Comparison of ENCODE assay signal across 1 cellular context in the genomic region with DNA sequence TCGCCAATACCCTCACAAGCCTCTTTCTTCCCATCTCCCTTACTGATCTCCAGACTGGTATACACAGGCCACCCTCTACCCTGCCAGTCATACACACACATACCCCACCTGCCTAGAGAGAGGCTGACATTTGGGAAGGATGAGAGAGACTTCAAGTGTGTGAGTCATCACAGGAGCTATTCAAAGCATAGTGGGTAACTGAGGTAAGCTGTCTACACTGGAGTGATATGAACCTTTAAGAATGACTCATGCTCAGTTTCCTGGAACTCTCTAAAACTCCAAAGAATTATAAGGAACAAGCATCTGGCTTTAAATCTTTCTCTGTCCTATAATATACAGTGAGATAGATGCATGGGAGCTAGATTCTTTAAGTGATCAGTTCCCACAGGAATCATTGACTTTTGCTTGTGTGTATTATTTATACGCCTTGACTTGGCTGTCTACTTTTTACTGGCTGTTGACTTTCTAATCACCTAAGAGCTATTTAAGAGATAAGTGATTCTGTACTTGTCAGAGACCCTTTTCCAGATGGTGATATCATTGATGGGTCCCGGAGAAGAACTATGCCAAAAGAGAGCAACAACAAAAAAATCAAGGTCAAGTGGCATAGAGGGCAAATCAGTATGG.
TF ChIP-seq lines count a peak whose summit lies in the region.

No MANE protein-coding gene starts in this region.

TF ChIP-seq in GM23338, 12 proteins besides CTCF, POLR2A, EP300 and RAD21 (continued from another document):
- TF ChIP-seq, protein P1, sequence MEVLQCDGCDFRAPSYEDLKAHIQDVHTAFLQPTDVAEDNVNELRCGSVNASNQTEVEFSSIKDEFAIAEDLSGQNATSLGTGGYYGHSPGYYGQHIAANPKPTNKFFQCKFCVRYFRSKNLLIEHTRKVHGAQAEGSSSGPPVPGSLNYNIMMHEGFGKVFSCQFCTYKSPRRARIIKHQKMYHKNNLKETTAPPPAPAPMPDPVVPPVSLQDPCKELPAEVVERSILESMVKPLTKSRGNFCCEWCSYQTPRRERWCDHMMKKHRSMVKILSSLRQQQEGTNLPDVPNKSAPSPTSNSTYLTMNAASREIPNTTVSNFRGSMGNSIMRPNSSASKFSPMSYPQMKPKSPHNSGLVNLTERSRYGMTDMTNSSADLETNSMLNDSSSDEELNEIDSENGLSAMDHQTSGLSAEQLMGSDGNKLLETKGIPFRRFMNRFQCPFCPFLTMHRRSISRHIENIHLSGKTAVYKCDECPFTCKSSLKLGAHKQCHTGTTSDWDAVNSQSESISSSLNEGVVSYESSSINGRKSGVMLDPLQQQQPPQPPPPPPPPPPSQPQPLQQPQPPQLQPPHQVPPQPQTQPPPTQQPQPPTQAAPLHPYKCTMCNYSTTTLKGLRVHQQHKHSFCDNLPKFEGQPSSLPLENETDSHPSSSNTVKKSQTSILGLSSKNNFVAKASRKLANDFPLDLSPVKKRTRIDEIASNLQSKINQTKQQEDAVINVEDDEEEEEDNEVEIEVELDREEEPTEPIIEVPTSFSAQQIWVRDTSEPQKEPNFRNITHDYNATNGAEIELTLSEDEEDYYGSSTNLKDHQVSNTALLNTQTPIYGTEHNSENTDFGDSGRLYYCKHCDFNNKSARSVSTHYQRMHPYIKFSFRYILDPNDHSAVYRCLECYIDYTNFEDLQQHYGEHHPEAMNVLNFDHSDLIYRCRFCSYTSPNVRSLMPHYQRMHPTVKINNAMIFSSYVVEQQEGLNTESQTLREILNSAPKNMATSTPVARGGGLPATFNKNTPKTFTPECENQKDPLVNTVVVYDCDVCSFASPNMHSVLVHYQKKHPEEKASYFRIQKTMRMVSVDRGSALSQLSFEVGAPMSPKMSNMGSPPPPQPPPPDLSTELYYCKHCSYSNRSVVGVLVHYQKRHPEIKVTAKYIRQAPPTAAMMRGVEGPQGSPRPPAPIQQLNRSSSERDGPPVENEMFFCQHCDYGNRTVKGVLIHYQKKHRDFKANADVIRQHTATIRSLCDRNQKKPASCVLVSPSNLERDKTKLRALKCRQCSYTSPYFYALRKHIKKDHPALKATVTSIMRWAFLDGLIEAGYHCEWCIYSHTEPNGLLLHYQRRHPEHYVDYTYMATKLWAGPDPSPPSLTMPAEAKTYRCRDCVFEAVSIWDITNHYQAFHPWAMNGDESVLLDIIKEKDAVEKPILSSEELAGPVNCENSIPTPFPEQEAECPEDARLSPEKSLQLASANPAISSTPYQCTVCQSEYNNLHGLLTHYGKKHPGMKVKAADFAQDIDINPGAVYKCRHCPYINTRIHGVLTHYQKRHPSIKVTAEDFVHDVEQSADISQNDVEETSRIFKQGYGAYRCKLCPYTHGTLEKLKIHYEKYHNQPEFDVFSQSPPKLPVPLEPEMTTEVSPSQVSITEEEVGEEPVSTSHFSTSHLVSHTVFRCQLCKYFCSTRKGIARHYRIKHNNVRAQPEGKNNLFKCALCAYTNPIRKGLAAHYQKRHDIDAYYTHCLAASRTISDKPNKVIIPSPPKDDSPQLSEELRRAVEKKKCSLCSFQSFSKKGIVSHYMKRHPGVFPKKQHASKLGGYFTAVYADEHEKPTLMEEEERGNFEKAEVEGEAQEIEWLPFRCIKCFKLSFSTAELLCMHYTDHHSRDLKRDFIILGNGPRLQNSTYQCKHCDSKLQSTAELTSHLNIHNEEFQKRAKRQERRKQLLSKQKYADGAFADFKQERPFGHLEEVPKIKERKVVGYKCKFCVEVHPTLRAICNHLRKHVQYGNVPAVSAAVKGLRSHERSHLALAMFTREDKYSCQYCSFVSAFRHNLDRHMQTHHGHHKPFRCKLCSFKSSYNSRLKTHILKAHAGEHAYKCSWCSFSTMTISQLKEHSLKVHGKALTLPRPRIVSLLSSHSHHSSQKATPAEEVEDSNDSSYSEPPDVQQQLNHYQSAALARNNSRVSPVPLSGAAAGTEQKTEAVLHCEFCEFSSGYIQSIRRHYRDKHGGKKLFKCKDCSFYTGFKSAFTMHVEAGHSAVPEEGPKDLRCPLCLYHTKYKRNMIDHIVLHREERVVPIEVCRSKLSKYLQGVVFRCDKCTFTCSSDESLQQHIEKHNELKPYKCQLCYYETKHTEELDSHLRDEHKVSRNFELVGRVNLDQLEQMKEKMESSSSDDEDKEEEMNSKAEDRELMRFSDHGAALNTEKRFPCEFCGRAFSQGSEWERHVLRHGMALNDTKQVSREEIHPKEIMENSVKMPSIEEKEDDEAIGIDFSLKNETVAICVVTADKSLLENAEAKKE (CRISPR knock-in tag; IDR thresholded peaks at IDR 0.05), result no peak
TF ChIP-seq in GM23338: peak in this region for 0.
